In genomic region chr16:8572919-8573724, GRCh38 we compare ENCODE assay signal across 9 cellular contexts. TPM values are rescaled to one million over a fixed set of nuclear protein-coding genes. Genes with fewer than 3 reads are reported as not detected.
A peak's percentile ranks its signal among the peaks of the same experiment; 100 is the strongest.
DNase-seq lines count a peak whose midpoint lies in the region; ATAC-seq and TF ChIP-seq lines count a peak whose summit lies in the region.
"Had no signal": no experiment of that assay in that cellular context is flagged by ENCODE, and none has a peak within 500 bp of the region (broad histone marks: within the 10 kb centered on the region; RNA-seq: fewer than 3 reads in every experiment).

No MANE protein-coding gene starts in this region.

- H3K4me1 ChIP-seq in SJCRH30 (peaks cover 11% of the 10 kb centered on the region), thyroid gland (peaks cover 0 to 3% of the 10 kb centered on the region in 2 donors)

- CTCF ChIA-PET in T-cell (lab: Charles Lee): interaction anchor here (0.6 to 1.1 kb wide), 3 partner anchors 129 to 307 kb away, joined by 3 read pairs; no protein-coding TSS in a partner anchor

- intact Hi-C loops in thyroid gland (cut with DNase I): loop anchor here (10.0 kb wide), 2 partner anchors 72 to 432 kb away; no protein-coding TSS in a partner anchor

- peaks cover 1 to 2% (median 1%) of the 10 kb centered on the region in 3 donors for H3K4me1 Mint-ChIP-seq in T-cell
- H3K4me1 Mint-ChIP-seq: memory B cell had no signal

- TF ChIP-seq CTCF in GM13976 (IDR thresholded peaks at IDR 0.05; ENCODE audit: borderline replicate concordance, control extremely low read depth, extremely low read depth, insufficient read depth, missing control alignments) (peak; percentile 21), fibroblast of pulmonary artery (IDR thresholded peaks at IDR 0.05; ENCODE audit: low read length, missing control alignments) (peak; percentile 64), thyroid gland (IDR thresholded peaks at IDR 0.05) (peak in 1 of 6 experiments; percentile 28)

- POLR2A ChIA-PET in T-cell (lab: Charles Lee): interaction anchor here in 1 of 2 donors (0.7 kb wide), 1 partner anchor 60 kb away, joined by 3 read pairs; no protein-coding TSS in a partner anchor

- WGBS in thyroid gland, 2 donors: 34% methylated on average over 7 of the region's 7 CpGs

- H3K4me3 ChIP-seq in SJCRH30: no peak overlapping the region
- H3K4me3 ChIP-seq in fibroblast of pulmonary artery (replicated peaks; ENCODE audit: low read depth, low read length): peak overlapping the region; percentile 7
- H3K4me3 ChIP-seq in thyroid gland (replicated peaks in 1 of 3): no peak overlapping the region

- DNase-seq in Ammon's horn (ENCODE audit: low spot score): peak; percentile 31
- DNase-seq in GM13976 (ENCODE audit: low spot score): peak; percentile 39
- peak; percentile 26 to 58 for DNase-seq in SJCRH30
- DNase-seq in fibroblast of pulmonary artery (ENCODE audit: low read depth): peak; percentile 65
- peak; percentile 65 for DNase-seq in superior temporal gyrus (ENCODE audit: extremely low spot score)
- no peak for DNase-seq in T-cell
- DNase-seq in NCI-H128 (lab: John Stamatoyannopoulos, UW; ENCODE audit: unreplicated experiment): no peak
- DNase-seq in thyroid gland: no peak

- H3K36me3 ChIP-seq in SJCRH30: no peaks in the 10 kb centered on the region
- no peaks in the 10 kb centered on the region for H3K36me3 ChIP-seq in thyroid gland

- H3K9me3 Mint-ChIP-seq in T-cell: no peaks in the 10 kb centered on the region
- H3K9me3 Mint-ChIP-seq: memory B cell had no signal

- no peaks in the 10 kb centered on the region for H3K36me3 Mint-ChIP-seq in T-cell
- H3K36me3 Mint-ChIP-seq: memory B cell had no signal

- H3K27ac ChIP-seq in SJCRH30 (no peak overlapping the region), thyroid gland (no peak overlapping the region)

- in situ Hi-C loops in GM13976 (cut with MboI; ENCODE audit: low sequenced_read_pairs, unreplicated experiment): loop anchor here (10.0 to 25.0 kb wide), 3 partner anchors 222 to 564 kb away; partner anchors contain the start of genes PMM2 and TMEM186

- H3K27me3 ChIP-seq in SJCRH30 (no peaks in the 10 kb centered on the region), thyroid gland (no peaks in the 10 kb centered on the region)

- no peak overlapping the region for H3K4me3 Mint-ChIP-seq in T-cell
- H3K4me3 Mint-ChIP-seq: memory B cell had no signal

- ATAC-seq in T-cell (replicated peaks in 1 of 4): no peak

- H3K9me3 ChIP-seq in SJCRH30 (replicated peaks): no peaks in the 10 kb centered on the region
- no peaks in the 10 kb centered on the region for H3K9me3 ChIP-seq in thyroid gland

- H3K27ac Mint-ChIP-seq in T-cell: no peak overlapping the region
- H3K27ac Mint-ChIP-seq: memory B cell had no signal

- TF ChIP-seq POLR2A in thyroid gland (IDR thresholded peaks at IDR 0.05): no peak

- H3K27me3 Mint-ChIP-seq in T-cell: peaks cover 38 to 41% of the 10 kb centered on the region in 2 donors

RNA-seq across cellular contexts. Expression of gene TMEM114, which starts 17.2 kb away (rescaled TPM):
- not detected in 2 replicates for total RNA-seq in SJCRH30 (2014; rRNA removed; shearing (Covaris generic))
- total RNA-seq in T-cell (not detected), thyroid gland (not detected)

RNA-seq across cellular contexts. Expression of gene METTL22, which starts 48.4 kb away (rescaled TPM):
- total RNA-seq in SJCRH30 (2014; rRNA removed; shearing (Covaris generic)): 11.3 and 15.2 TPM in 2 replicates
- total RNA-seq in T-cell (10 to 100 TPM; 27.6 to 53.4 (median 34.4) TPM), thyroid gland (10 to 100 TPM; 16.5 to 43.2 (median 18.8) TPM)

Comparison
In these comparisons a context has a peak if more than half of its experiments do, and no peak if none do; other contexts are left out.
1. DNase-seq: peak in Ammon's horn (single experiment), GM13976 (single experiment), SJCRH30 (2 of 2), fibroblast of pulmonary artery (single experiment) and superior temporal gyrus (single experiment); none in T-cell (0 of 34), NCI-H128 (single experiment) and thyroid gland (0 of 2).